ENCODE assay signal across 16 cellular contexts in genomic region chr13:99415851-99416331, GRCh38.
DNase-seq lines count a peak whose midpoint lies in the region; ATAC-seq, FAIRE-seq and TF ChIP-seq lines count a peak whose summit lies in the region.
"Had no signal": no experiment of that assay in that cellular context is flagged by ENCODE, and none has a peak within 500 bp of the region (broad histone marks: within the 10 kb centered on the region; RNA-seq: fewer than 3 reads in every experiment).

No MANE protein-coding gene starts in this region.

- H3K4me3 ChIP-seq in right atrium auricular region (no peak overlapping the region), thymus (ENCODE audit: low read length) (peak overlapping the region; percentile 36), kidney (ENCODE audit: low read length in 2 of 2) (no peak overlapping the region), uterus (no peak overlapping the region)
- H3K4me3 ChIP-seq: cardiac muscle cell had no signal

- intact Hi-C loops in cardiac septum (cut with DNase I) = no loop called here
- intact Hi-C loops in kidney (cut with DNase I) = no loop called here
- intact Hi-C loops in uterus (cut with DNase I; ENCODE audit: low total_unique reads) = no loop called here

- ATAC-seq in left lobe of liver (peak; percentile 18), SK-N-SH treated with all-trans-retinoic acid at 6 μM for 48 hours (no peak)
- ATAC-seq: effector memory CD8-positive, alpha-beta T cell had no signal

- peaks cover 0 to 4% of the 10 kb centered on the region in 2 donors for H3K4me1 ChIP-seq in right atrium auricular region
- peaks cover 39% of the 10 kb centered on the region for H3K4me1 ChIP-seq in thymus (ENCODE audit: control insufficient read depth, insufficient read depth, low read length)
- H3K4me1 ChIP-seq in kidney (ENCODE audit: control insufficient read depth in 1 of 2, insufficient read depth in 1 of 2, low read depth in 1 of 2, low read length in 2 of 2) = peaks cover 0 to 5% of the 10 kb centered on the region in 2 donors
- no peaks in the 10 kb centered on the region for H3K4me1 ChIP-seq in uterus

- H3K9me3 ChIP-seq in right atrium auricular region (peaks cover 0 to 4% of the 10 kb centered on the region in 2 donors), thymus (ENCODE audit: control insufficient read depth) (no peaks in the 10 kb centered on the region), kidney (ENCODE audit: control insufficient read depth in 1 of 2, low read length in 2 of 2) (peaks cover 0 to 5% of the 10 kb centered on the region in 2 donors), uterus (no peaks in the 10 kb centered on the region)

- H3K27ac ChIP-seq in right atrium auricular region = no peak overlapping the region
- H3K27ac ChIP-seq in thymus (ENCODE audit: low read depth) = peak overlapping the region; percentile 87
- H3K27ac ChIP-seq in kidney (ENCODE audit: low read depth in 2 of 2, low read length in 2 of 2) = no peak overlapping the region
- H3K27ac ChIP-seq in uterus = no peak overlapping the region
- H3K27ac ChIP-seq: cardiac muscle cell had no signal

- peaks cover 15% of the 10 kb centered on the region for H3K4me1 Mint-ChIP-seq in activated T-cell treated with anti-CD3 and anti-CD28 coated beads, Interleukin-2, amount 50 U/mL, for 24 hours (ENCODE audit: low read depth)

- H3K9me3 Mint-ChIP-seq in activated T-cell treated with anti-CD3 and anti-CD28 coated beads, Interleukin-2, amount 50 U/mL, for 24 hours = peaks cover 8% of the 10 kb centered on the region
- H3K9me3 Mint-ChIP-seq: activated B cell treated with CpG ODN at 0.5 μM for 24 hours; effector memory CD8-positive, alpha-beta T cell had no signal

- no peak overlapping the region for H3K27ac Mint-ChIP-seq in activated T-cell treated with anti-CD3 and anti-CD28 coated beads, Interleukin-2, amount 50 U/mL, for 24 hours
- H3K27ac Mint-ChIP-seq: activated B cell treated with CpG ODN at 0.5 μM for 24 hours; effector memory CD8-positive, alpha-beta T cell; naive thymus-derived CD8-positive, alpha-beta T cell had no signal

- H3K4me3 Mint-ChIP-seq in activated T-cell treated with anti-CD3 and anti-CD28 coated beads, Interleukin-2, amount 50 U/mL, for 24 hours = no peak overlapping the region
- H3K4me3 Mint-ChIP-seq: activated B cell treated with CpG ODN at 0.5 μM for 24 hours; effector memory CD8-positive, alpha-beta T cell; naive thymus-derived CD8-positive, alpha-beta T cell had no signal

- 87% methylated on average over 14 of the region's 14 CpGs for WGBS in thymus

- no peaks in the 10 kb centered on the region for H3K27me3 ChIP-seq in right atrium auricular region
- H3K27me3 ChIP-seq in thymus (ENCODE audit: control insufficient read depth, insufficient read depth) = no peaks in the 10 kb centered on the region
- H3K27me3 ChIP-seq in uterus = no peaks in the 10 kb centered on the region
- H3K27me3 ChIP-seq: cardiac muscle cell had no signal

- no peaks in the 10 kb centered on the region for H3K27me3 Mint-ChIP-seq in activated T-cell treated with anti-CD3 and anti-CD28 coated beads, Interleukin-2, amount 50 U/mL, for 24 hours
- H3K27me3 Mint-ChIP-seq: activated B cell treated with CpG ODN at 0.5 μM for 24 hours; effector memory CD8-positive, alpha-beta T cell; naive thymus-derived CD8-positive, alpha-beta T cell had no signal

- no peaks in the 10 kb centered on the region for H3K36me3 ChIP-seq in right atrium auricular region
- peaks cover 3% of the 10 kb centered on the region for H3K36me3 ChIP-seq in thymus (ENCODE audit: control insufficient read depth, insufficient read depth)
- H3K36me3 ChIP-seq in kidney (ENCODE audit: control insufficient read depth in 1 of 2, insufficient read depth in 2 of 2, low read length in 2 of 2) = no peaks in the 10 kb centered on the region
- no peaks in the 10 kb centered on the region for H3K36me3 ChIP-seq in uterus
- H3K36me3 ChIP-seq: cardiac muscle cell had no signal

- TF ChIP-seq CTCF in right atrium auricular region (IDR thresholded peaks at IDR 0.05) = no peak
- TF ChIP-seq CTCF in kidney (IDR thresholded peaks at IDR 0.05; ENCODE audit: borderline replicate concordance, extremely low read depth, insufficient read depth) = no peak
- TF ChIP-seq CTCF in uterus (IDR thresholded peaks at IDR 0.05) = no peak

- peak; percentile 47 for DNase-seq in cardiac septum (ENCODE audit: low spot score)
- DNase-seq in right atrium auricular region (ENCODE audit: low spot score) = no peak
- peak; percentile 70 for DNase-seq in activated T-cell treated with anti-CD3 and anti-CD28 coated beads, Interleukin-2, amount 50 U/mL, for 24 hours
- no peak for DNase-seq in left lobe of liver (ENCODE audit: low spot score)
- DNase-seq in kidney = no peak
- DNase-seq in uterus = no peak
- DNase-seq: activated B cell treated with CpG ODN at 0.5 μM for 24 hours; effector memory CD8-positive, alpha-beta T cell; NCI-H2029; NCI-H510A treated with DMSO at 0.1 percent for 48 hours had no signal

- H3K36me3 Mint-ChIP-seq in activated T-cell treated with anti-CD3 and anti-CD28 coated beads, Interleukin-2, amount 50 U/mL, for 24 hours (ENCODE audit: low read depth) = peaks cover 14% of the 10 kb centered on the region

- H3K9ac ChIP-seq in kidney (ENCODE audit: low read length in 2 of 2) = no peak overlapping the region

- no peak for FAIRE-seq in kidney (lab: Jason Lieb, UNC)
- FAIRE-seq: GM18507, HTR-8/SVneo had no signal

- no peak for TF ChIP-seq POLR2A in uterus (IDR thresholded peaks at IDR 0.05)

TF ChIP-seq in SK-N-SH treated with all-trans-retinoic acid at 6 μM for 48 hours, 23 proteins besides CTCF, POLR2A, EP300 and RAD21 (continues in another document):
- no peak for TF ChIP-seq TCF4 (CRISPR knock-in tag; IDR thresholded peaks at IDR 0.05; ENCODE audit: borderline replicate concordance)
- TF ChIP-seq CREB5 (CRISPR knock-in tag; IDR thresholded peaks at IDR 0.05; ENCODE audit: low read depth) = no peak
- TF ChIP-seq POU6F1 (CRISPR knock-in tag; IDR thresholded peaks at IDR 0.05; ENCODE audit: borderline replicate concordance, low read depth) = no peak
- TF ChIP-seq ZC3H10 (CRISPR knock-in tag; IDR thresholded peaks at IDR 0.05) = no peak
- no peak for TF ChIP-seq RARB (CRISPR knock-in tag; IDR thresholded peaks at IDR 0.05)
- TF ChIP-seq PATZ1 (CRISPR knock-in tag; IDR thresholded peaks at IDR 0.05; ENCODE audit: borderline replicate concordance) = no peak
- no peak for TF ChIP-seq OSR1 (CRISPR knock-in tag; IDR thresholded peaks at IDR 0.05)
- no peak for TF ChIP-seq ZNF565 (CRISPR knock-in tag; conservative IDR thresholded peaks at IDR 0.05; ENCODE audit: low read depth)
- no peak for TF ChIP-seq TOX (CRISPR knock-in tag; IDR thresholded peaks at IDR 0.05; ENCODE audit: borderline replicate concordance)
- no peak for TF ChIP-seq SNAI2 (CRISPR knock-in tag; IDR thresholded peaks at IDR 0.05)
- TF ChIP-seq BACH2 (CRISPR knock-in tag; IDR thresholded peaks at IDR 0.05; ENCODE audit: borderline replicate concordance) = no peak
- TF ChIP-seq CSDC2 (CRISPR knock-in tag; IDR thresholded peaks at IDR 0.05) = no peak

Comparison
In these comparisons a context has a peak if more than half of its experiments do, and no peak if none do; other contexts are left out.
1. DNase-seq: peak in cardiac septum (single experiment) and activated T-cell treated with anti-CD3 and anti-CD28 coated beads, Interleukin-2, amount 50 U/mL, for 24 hours (single experiment); none in right atrium auricular region (single experiment), left lobe of liver (single experiment), kidney (single experiment) and uterus (0 of 2).